1 cellular context compared by ENCODE assay signal in the genomic region with DNA sequence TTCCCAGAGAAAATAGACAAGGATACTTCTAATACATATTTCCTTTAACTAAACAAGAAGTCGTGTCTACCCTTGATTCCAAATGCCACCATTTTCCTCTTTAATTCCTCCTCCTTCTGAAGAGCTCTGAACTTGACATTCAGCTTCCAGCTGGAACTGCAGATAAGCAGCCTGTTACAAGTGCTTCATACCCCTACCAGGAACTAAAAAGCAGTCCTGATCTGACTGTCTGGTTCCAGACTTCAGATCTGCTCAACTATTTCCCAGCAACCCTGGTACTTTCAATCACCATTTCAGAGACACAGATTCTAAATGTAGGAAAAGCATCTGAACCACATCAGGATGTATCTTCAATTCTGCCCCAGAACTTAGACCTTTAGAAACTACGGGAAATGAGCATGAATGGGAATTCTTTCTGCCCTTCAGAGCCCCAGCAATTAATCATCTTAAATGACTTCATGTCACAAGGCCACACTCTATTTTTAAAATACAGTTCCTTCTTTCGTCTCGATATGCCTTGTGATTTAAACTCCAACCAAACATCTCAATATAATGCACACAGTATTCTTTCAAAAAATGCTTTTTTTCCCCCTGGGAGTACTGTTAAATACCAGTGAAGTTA.
TF ChIP-seq lines count a peak whose summit lies in the region.

No MANE protein-coding gene starts in this region.

TF ChIP-seq in GM12878, 131 proteins besides CTCF, POLR2A, EP300 and RAD21 (continued from another document):
- peak; percentile 31; the same call in 1 of the 2 replicates for TF ChIP-seq JUNB (IDR thresholded peaks at IDR 0.05)
- TF ChIP-seq CBFB (IDR thresholded peaks at IDR 0.05; ENCODE audit: low read depth): no peak
